Comparison of ENCODE assay signal across 20 cellular contexts in the genomic region with DNA sequence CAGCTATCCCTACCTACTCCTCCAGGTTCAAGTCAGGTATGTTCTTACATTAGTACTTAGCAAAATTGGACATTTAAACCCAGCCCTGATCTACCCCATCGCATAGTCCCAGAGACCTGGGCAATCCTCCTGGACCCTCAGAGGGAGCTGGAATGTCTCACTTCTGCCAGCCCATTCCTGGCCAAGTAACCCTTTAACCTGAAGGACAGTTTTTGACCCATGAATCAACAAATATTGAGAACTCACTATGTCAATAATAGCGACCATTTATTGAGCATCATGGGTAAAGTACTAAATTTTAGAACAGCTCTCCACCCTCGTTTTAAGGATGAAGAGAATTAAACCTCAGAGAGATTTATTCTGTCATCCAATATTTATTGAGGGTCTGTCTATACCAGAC.
DNase-seq lines count a peak whose midpoint lies in the region; ATAC-seq and TF ChIP-seq lines count a peak whose summit lies in the region.
"Had no signal": no experiment of that assay in that cellular context is flagged by ENCODE, and none has a peak within 500 bp of the region (broad histone marks: within the 10 kb centered on the region; RNA-seq: fewer than 3 reads in every experiment).

No MANE protein-coding gene starts in this region.

- TF ChIP-seq POLR2A in transverse colon (IDR thresholded peaks at IDR 0.05) = no peak

- no peaks in the 10 kb centered on the region for H3K27me3 ChIP-seq in transverse colon
- H3K27me3 ChIP-seq: BLaER1 treated with 17β-estradiol and CSF1 and Interleukin-3, amounts not matched to agents 10 nM and 100 nM; Peyer's patch; SJSA1 had no signal

- CTCF ChIA-PET in activated CD8-positive, alpha-beta T cell treated with anti-CD3 and anti-CD28 coated beads, Interleukin-2, amount 10 ng/mL, durations not matched to agents 7 days and 5 days (lab: Charles Lee) = interaction anchor here (0.6 to 2.6 kb wide), 4 partner anchors 18 to 51 kb away, joined by 3 to 16 read pairs (median 4); no protein-coding TSS in a partner anchor
- CTCF ChIA-PET in activated CD8-positive, alpha-beta T cell treated with anti-CD3 and anti-CD28 coated beads for 36 hours (lab: Charles Lee) = interaction anchor here (1.6 to 2.9 kb wide), 5 partner anchors 10 to 106 kb away, joined by 4 to 17 read pairs (median 7); no protein-coding TSS in a partner anchor

- TF ChIP-seq EP300 in transverse colon (IDR thresholded peaks at IDR 0.05; ENCODE audit: low read depth) = no peak

- DNase-seq in activated CD8-positive, alpha-beta T cell treated with anti-CD3 and anti-CD28 coated beads, Interleukin-2, amount 10 ng/mL, durations not matched to agents 7 days and 5 days = no peak
- no peak for DNase-seq in activated CD8-positive, alpha-beta T cell treated with anti-CD3 and anti-CD28 coated beads for 36 hours
- DNase-seq in central memory CD8-positive, alpha-beta T cell (ENCODE audit: low spot score in 2 of 2) = no peak
- no peak for DNase-seq in natural killer cell
- no peak for DNase-seq in central memory CD4-positive, alpha-beta T cell
- DNase-seq in transverse colon = no peak
- DNase-seq: 8988T, DMS53, EL, GF-D8, Karpas-422, NCI-H1694 treated with DMSO at 0.1 percent for 48 hours, NCI-H2081 treated with DMSO at 0.1 percent for 48 hours, NCI-H2171 treated with DMSO at 0.1 percent for 48 hours, NCI-H524 treated with DMSO at 0.1 percent for 48 hours, Peyer's patch had no signal

- WGBS in transverse colon (ENCODE audit: low coverage in 1 of 2), 2 donors = 58 to 77% methylated on average over 2 to 3 of the region's 3 CpGs

- no peak for TF ChIP-seq CTCF in activated CD8-positive, alpha-beta T cell treated with anti-CD3 and anti-CD28 coated beads for 36 hours (IDR thresholded peaks at IDR 0.05)
- TF ChIP-seq CTCF in natural killer cell (IDR thresholded peaks at IDR 0.05) = no peak
- no peak for TF ChIP-seq CTCF in transverse colon (IDR thresholded peaks at IDR 0.05)

- peaks cover 11% of the 10 kb centered on the region for H3K36me3 Mint-ChIP-seq in activated CD8-positive, alpha-beta T cell treated with anti-CD3 and anti-CD28 coated beads, Interleukin-2, amount 10 ng/mL, durations not matched to agents 7 days and 5 days (ENCODE audit: low read depth)
- H3K36me3 Mint-ChIP-seq in activated CD8-positive, alpha-beta T cell treated with anti-CD3 and anti-CD28 coated beads for 36 hours (ENCODE audit: low read depth) = peaks cover 7% of the 10 kb centered on the region
- peaks cover 12% of the 10 kb centered on the region for H3K36me3 Mint-ChIP-seq in central memory CD8-positive, alpha-beta T cell (ENCODE audit: insufficient read depth)
- no peaks in the 10 kb centered on the region for H3K36me3 Mint-ChIP-seq in natural killer cell

- no peak overlapping the region for H3K27ac ChIP-seq in transverse colon
- H3K27ac ChIP-seq: BLaER1 treated with 17β-estradiol and CSF1 and Interleukin-3, amounts not matched to agents 10 nM and 100 nM; Peyer's patch; SJSA1 had no signal

- H3K4me3 ChIP-seq in transverse colon = no peak overlapping the region
- H3K4me3 ChIP-seq: BLaER1 treated with 17β-estradiol and CSF1 and Interleukin-3, amounts not matched to agents 10 nM and 100 nM; Peyer's patch; SJSA1 had no signal

- peak overlapping the region; percentile 3 for H3K4me3 Mint-ChIP-seq in activated CD8-positive, alpha-beta T cell treated with anti-CD3 and anti-CD28 coated beads, Interleukin-2, amount 10 ng/mL, durations not matched to agents 7 days and 5 days
- no peak overlapping the region for H3K4me3 Mint-ChIP-seq in activated CD8-positive, alpha-beta T cell treated with anti-CD3 and anti-CD28 coated beads for 36 hours
- peak overlapping the region; percentile 21 for H3K4me3 Mint-ChIP-seq in central memory CD8-positive, alpha-beta T cell
- peak overlapping the region; percentile 17 for H3K4me3 Mint-ChIP-seq in natural killer cell

- H3K9me3 Mint-ChIP-seq in activated CD8-positive, alpha-beta T cell treated with anti-CD3 and anti-CD28 coated beads, Interleukin-2, amount 10 ng/mL, durations not matched to agents 7 days and 5 days (ENCODE audit: insufficient read depth) = no peaks in the 10 kb centered on the region
- H3K9me3 Mint-ChIP-seq in activated CD8-positive, alpha-beta T cell treated with anti-CD3 and anti-CD28 coated beads for 36 hours = no peaks in the 10 kb centered on the region
- H3K9me3 Mint-ChIP-seq in central memory CD8-positive, alpha-beta T cell = no peaks in the 10 kb centered on the region
- no peaks in the 10 kb centered on the region for H3K9me3 Mint-ChIP-seq in natural killer cell

- no peaks in the 10 kb centered on the region for H3K9me3 ChIP-seq in transverse colon
- H3K9me3 ChIP-seq: BLaER1 treated with 17β-estradiol and CSF1 and Interleukin-3, amounts not matched to agents 10 nM and 100 nM; Peyer's patch; SJSA1 had no signal

- peaks cover 2% of the 10 kb centered on the region for H3K27me3 Mint-ChIP-seq in activated CD8-positive, alpha-beta T cell treated with anti-CD3 and anti-CD28 coated beads, Interleukin-2, amount 10 ng/mL, durations not matched to agents 7 days and 5 days (ENCODE audit: low read depth)
- H3K27me3 Mint-ChIP-seq in activated CD8-positive, alpha-beta T cell treated with anti-CD3 and anti-CD28 coated beads for 36 hours = no peaks in the 10 kb centered on the region
- no peaks in the 10 kb centered on the region for H3K27me3 Mint-ChIP-seq in central memory CD8-positive, alpha-beta T cell
- no peaks in the 10 kb centered on the region for H3K27me3 Mint-ChIP-seq in natural killer cell (ENCODE audit: low read depth in 2 of 2)

- peaks cover 31% of the 10 kb centered on the region for H3K4me1 Mint-ChIP-seq in activated CD8-positive, alpha-beta T cell treated with anti-CD3 and anti-CD28 coated beads, Interleukin-2, amount 10 ng/mL, durations not matched to agents 7 days and 5 days (ENCODE audit: low read depth)
- peaks cover 28% of the 10 kb centered on the region for H3K4me1 Mint-ChIP-seq in activated CD8-positive, alpha-beta T cell treated with anti-CD3 and anti-CD28 coated beads for 36 hours (ENCODE audit: low read depth)
- H3K4me1 Mint-ChIP-seq in central memory CD8-positive, alpha-beta T cell = peaks cover 36% of the 10 kb centered on the region
- peaks cover 33 to 36% of the 10 kb centered on the region in 2 donors for H3K4me1 Mint-ChIP-seq in natural killer cell

- ATAC-seq in activated CD8-positive, alpha-beta T cell treated with anti-CD3 and anti-CD28 coated beads, Interleukin-2, amount 10 ng/mL, durations not matched to agents 7 days and 5 days = no peak
- no peak for ATAC-seq in activated CD8-positive, alpha-beta T cell treated with anti-CD3 and anti-CD28 coated beads for 36 hours
- ATAC-seq in central memory CD8-positive, alpha-beta T cell (replicated peaks; ENCODE audit: extremely low read depth, poor library complexity, severe bottlenecking) = no peak
- no peak for ATAC-seq in natural killer cell
- no peak for ATAC-seq in HG03521 (IDR thresholded peaks at IDR 0.05; ENCODE audit: unreplicated experiment)
- ATAC-seq: HCT116 had no signal

- no peaks in the 10 kb centered on the region for H3K36me3 ChIP-seq in transverse colon
- H3K36me3 ChIP-seq: Peyer's patch had no signal

- intact Hi-C loops in activated CD8-positive, alpha-beta T cell treated with anti-CD3 and anti-CD28 coated beads for 36 hours (cut with micrococcal nuclease) = no loop called here
- intact Hi-C loops in natural killer cell (cut with micrococcal nuclease) (no loop called here), transverse colon (cut with DNase I; ENCODE audit: low total_unique reads) (no loop called here)

- in situ Hi-C loops in transverse colon (cut with MboI; ENCODE audit: low pct_ligation_motif_present in 1 of 4, low pct_unique_long_range_greater_than_20kb in 1 of 4, low sequenced_read_pairs in 3 of 4) = no loop called here

- no peak overlapping the region for H3K27ac Mint-ChIP-seq in activated CD8-positive, alpha-beta T cell treated with anti-CD3 and anti-CD28 coated beads, Interleukin-2, amount 10 ng/mL, durations not matched to agents 7 days and 5 days
- no peak overlapping the region for H3K27ac Mint-ChIP-seq in activated CD8-positive, alpha-beta T cell treated with anti-CD3 and anti-CD28 coated beads for 36 hours
- no peak overlapping the region for H3K27ac Mint-ChIP-seq in central memory CD8-positive, alpha-beta T cell (ENCODE audit: low read depth)
- H3K27ac Mint-ChIP-seq in natural killer cell = no peak overlapping the region

- peaks cover 20 to 30% (median 25%) of the 10 kb centered on the region in 4 donors for H3K4me1 ChIP-seq in transverse colon

- POLR2A ChIA-PET in activated CD8-positive, alpha-beta T cell treated with anti-CD3 and anti-CD28 coated beads, Interleukin-2, amount 10 ng/mL, durations not matched to agents 7 days and 5 days (lab: Charles Lee) = interaction anchor here (1.6 kb wide), 1 partner anchor 245 kb away, joined by 4 read pairs; a partner anchor contains a TSS
- POLR2A ChIA-PET in activated CD8-positive, alpha-beta T cell treated with anti-CD3 and anti-CD28 coated beads for 36 hours (lab: Charles Lee) = interaction anchor here (1.2 to 1.6 kb wide), 2 partner anchors 9 to 121 kb away, joined by 3 to 4 read pairs; a partner anchor contains a TSS
